In genomic region chr1:206507395-206508129, GRCh38 we compare ENCODE assay signal across 8 cellular contexts. TPM values are rescaled to one million over a fixed set of nuclear protein-coding genes. Genes with fewer than 3 reads are reported as not detected.
DNase-seq lines count a peak whose midpoint lies in the region; ATAC-seq, FAIRE-seq and TF ChIP-seq lines count a peak whose summit lies in the region.

RASSF5 (plus strand) TSS chr1:206507531; CDS start chr1:206507603, 72 bp downstream.

- peak; percentile 59 for ATAC-seq in GM19438 (IDR thresholded peaks at IDR 0.05; ENCODE audit: low read depth, unreplicated experiment)

- H3K9me3 ChIP-seq in BLaER1, result no peaks in the 10 kb centered on the region
- no peaks in the 10 kb centered on the region for H3K9me3 ChIP-seq in astrocyte (ENCODE audit: insufficient read depth, low read depth, low read length)
- H3K9me3 ChIP-seq in iPS DF 6.9 (ENCODE audit: control insufficient read depth, insufficient read depth, low read length), result no peaks in the 10 kb centered on the region
- H3K9me3 ChIP-seq in skeletal muscle satellite cell (replicated peaks; ENCODE audit: low read length), result no peaks in the 10 kb centered on the region

- no CpG with 5 or more reads among the region's 88 CpGs for WGBS in iPS DF 6.9 (ENCODE audit: insufficient coverage, insufficient read length)

- peaks cover 26% of the 10 kb centered on the region for H3K4me1 Mint-ChIP-seq in astrocyte (ENCODE audit: low read depth, unreplicated experiment)

- H3K4me2 ChIP-seq in BLaER1 (peak within 1 kb of the TSS; percentile 99), astrocyte (ENCODE audit: low read length) (peak within 1 kb of the TSS; percentile 81), skeletal muscle satellite cell (ENCODE audit: low read length) (peak within 1 kb of the TSS; percentile 88)

- DNase-seq in HuH-7.5 (ENCODE audit: low spot score) (peak; percentile 69), T-helper 9 cell (peak; percentile 71), astrocyte (ENCODE audit: low read depth) (peak; percentile 32), iPS DF 6.9 (ENCODE audit: low read depth, low spot score) (no peak), RCC 7860 (ENCODE audit: low spot score) (no peak)

- H3K9ac ChIP-seq in BLaER1, result peak within 1 kb of the TSS; percentile 83
- no peak within 1 kb of the TSS for H3K9ac ChIP-seq in astrocyte (ENCODE audit: low read length)
- H3K9ac ChIP-seq in skeletal muscle satellite cell (ENCODE audit: low read depth, low read length), result peak within 1 kb of the TSS; percentile 49

- H3K27ac Mint-ChIP-seq in astrocyte (ENCODE audit: unreplicated experiment), result no peak within 1 kb of the TSS

- H3K4me1 ChIP-seq in BLaER1 (peaks cover 95% of the 10 kb centered on the region), astrocyte (ENCODE audit: insufficient read depth, low read length) (peaks cover 28% of the 10 kb centered on the region), iPS DF 6.9 (ENCODE audit: control insufficient read depth, insufficient read depth, low read length) (no peaks in the 10 kb centered on the region; the same call in 1 of the 2 replicates), skeletal muscle satellite cell (ENCODE audit: control insufficient read depth, insufficient read depth, low read length) (peaks cover 24% of the 10 kb centered on the region)

- H2AFZ ChIP-seq in astrocyte (ENCODE audit: low read depth, low read length), result peak within 1 kb of the TSS; percentile 56

- no peaks in the 10 kb centered on the region for H3K9me3 Mint-ChIP-seq in astrocyte (ENCODE audit: unreplicated experiment)

- H3K79me2 ChIP-seq in astrocyte (ENCODE audit: insufficient read depth, low read length), result no peaks in the 10 kb centered on the region

- H3K36me3 Mint-ChIP-seq in astrocyte (ENCODE audit: low read depth, unreplicated experiment), result no peaks in the 10 kb centered on the region

- H3K27me3 Mint-ChIP-seq in astrocyte (ENCODE audit: low read depth, unreplicated experiment), result peaks cover 60% of the 10 kb centered on the region

- no peak for FAIRE-seq in astrocyte (lab: Jason Lieb, UNC)
- no peak for FAIRE-seq in RCC 7860 (lab: Jason Lieb, UNC)

- H3K27ac ChIP-seq in BLaER1 (peak within 1 kb of the TSS; percentile 80), astrocyte (ENCODE audit: low read depth, low read length) (no peak within 1 kb of the TSS), iPS DF 6.9 (ENCODE audit: low read length) (no peak within 1 kb of the TSS)

- H3K36me3 ChIP-seq in BLaER1 (no peaks in the 10 kb centered on the region), astrocyte (ENCODE audit: insufficient read depth, low read length) (no peaks in the 10 kb centered on the region), iPS DF 6.9 (ENCODE audit: control insufficient read depth, insufficient read depth, low read length) (no peaks in the 10 kb centered on the region), skeletal muscle satellite cell (ENCODE audit: insufficient read depth, low read length) (no peaks in the 10 kb centered on the region)

- H3K4me3 ChIP-seq in BLaER1 (peak within 1 kb of the TSS; percentile 85), astrocyte (ENCODE audit: insufficient read depth, low read depth, low read length) (peak within 1 kb of the TSS; percentile 48), iPS DF 6.9 (ENCODE audit: low read length) (peak within 1 kb of the TSS; percentile 34; the same call in 1 of the 2 replicates), skeletal muscle satellite cell (ENCODE audit: low read length) (peak within 1 kb of the TSS; percentile 72)

- H3K27me3 ChIP-seq in BLaER1 (peaks cover 29% of the 10 kb centered on the region), astrocyte (ENCODE audit: insufficient read depth, low read length) (peaks cover 47% of the 10 kb centered on the region), iPS DF 6.9 (ENCODE audit: control insufficient read depth, insufficient read depth, low read length) (peaks cover 24% of the 10 kb centered on the region), skeletal muscle satellite cell (ENCODE audit: control insufficient read depth, insufficient read depth, low read length) (peaks cover 19% of the 10 kb centered on the region)

- no peak for TF ChIP-seq CTCF in astrocyte (IDR thresholded peaks at IDR 0.05; ENCODE audit: insufficient read depth, low read depth, low read length)

- H3K4me3 Mint-ChIP-seq in astrocyte (ENCODE audit: unreplicated experiment), result peak within 1 kb of the TSS; percentile 71

- peaks cover 50% of the 10 kb centered on the region for H4K20me1 ChIP-seq in BLaER1
- H4K20me1 ChIP-seq in astrocyte (ENCODE audit: insufficient read depth, low read length), result peaks cover 9% of the 10 kb centered on the region

RNA-seq across cellular contexts. Expression of gene RASSF5, which starts in this region (rescaled TPM):
- 0.43 and 0.53 TPM in 2 replicates for total RNA-seq in astrocyte
- total RNA-seq in skeletal muscle satellite cell (2012; rRNA removed), result 0.66 and 1.0 TPM in 2 replicates

Comparison
In these comparisons a context has a peak if more than half of its experiments do, and no peak if none do; other contexts are left out.
1. Peak in DNase-seq, H3K4me3 ChIP-seq and H3K4me2 ChIP-seq in astrocyte; RNA of the gene not detected or under 1 TPM.
2. H3K4me3 ChIP-seq: peak in every context shown above with its lines; median percentile 85 in BLaER1; 72 in skeletal muscle satellite cell; 48 in astrocyte; 34 in iPS DF 6.9.
3. DNase-seq: peak in HuH-7.5 (single experiment) and T-helper 9 cell (single experiment); none in iPS DF 6.9 (single experiment) and RCC 7860 (single experiment).
4. Peak in every context shown above with its lines, with median percentiles within 50 percentile points of each other: H3K4me2 ChIP-seq.